ENCODE assay signal across 20 cellular contexts in the genomic region with DNA sequence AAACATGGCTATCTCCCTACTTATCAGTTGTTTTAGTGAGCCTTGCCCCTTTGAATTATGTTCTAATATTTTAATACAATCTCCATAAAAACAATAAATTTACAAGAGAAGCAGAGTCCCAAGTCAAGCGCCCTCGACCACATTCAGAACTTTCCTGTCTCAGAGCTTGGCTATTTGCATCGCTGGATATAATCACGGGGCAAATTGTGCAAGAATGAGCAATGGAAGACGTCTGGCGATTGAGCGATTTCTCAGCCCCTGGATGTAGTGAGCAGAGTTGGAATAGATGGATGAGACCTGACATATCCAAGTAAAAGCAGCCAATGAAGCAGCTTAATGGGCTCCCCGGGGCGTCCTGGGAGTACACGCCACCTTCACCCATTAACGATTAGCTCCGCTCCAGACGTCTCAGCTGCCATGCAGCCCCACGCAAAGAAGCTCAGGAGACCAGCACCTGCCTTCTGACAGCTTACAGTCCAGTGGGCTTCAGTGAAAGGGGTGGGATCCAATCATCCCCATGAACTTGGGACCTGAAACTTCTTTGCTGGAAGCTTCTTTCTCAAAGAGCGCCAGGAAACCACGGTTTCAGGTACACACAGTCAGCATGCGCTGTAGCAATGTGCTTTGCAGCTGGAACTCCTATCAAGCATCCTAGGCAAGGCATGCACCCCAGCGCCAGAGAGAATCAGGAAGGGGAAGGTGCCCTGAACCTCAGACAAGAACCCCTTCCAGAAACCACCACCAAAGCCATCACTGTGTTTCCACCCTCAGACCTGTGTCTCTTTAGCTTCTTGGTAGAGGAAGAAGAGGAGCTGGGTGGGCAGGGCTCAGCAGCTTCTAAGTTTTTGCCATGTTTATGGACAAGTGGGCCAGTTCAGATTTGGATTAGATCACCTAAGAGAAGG.
"Had no signal": no experiment of that assay in that cellular context is flagged by ENCODE, and none has a peak within 500 bp of the region (broad histone marks: within the 10 kb centered on the region; RNA-seq: fewer than 3 reads in every experiment).

No MANE protein-coding gene starts in this region.

- ATAC-seq: activated CD8-positive, alpha-beta T cell treated with anti-CD3 and anti-CD28 coated beads for 36 hours; activated T-cell treated with anti-CD3 and anti-CD28 coated beads, Interleukin-2, amount 50 U/mL, for 4 hours; naive thymus-derived CD4-positive, alpha-beta T cell; sciatic nerve; upper lobe of right lung had no signal

- H3K4me1 ChIP-seq: colonic mucosa, left ventricle myocardium inferior, pancreas, stomach, testis, upper lobe of right lung had no signal

- H3K36me3 ChIP-seq: colonic mucosa, left ventricle myocardium inferior, neural progenitor cell, pancreas, stomach, upper lobe of right lung had no signal

- FAIRE-seq: pancreas had no signal

- H3K27ac ChIP-seq: colonic mucosa, left ventricle myocardium inferior, neural progenitor cell, pancreas, stomach, testis, upper lobe of right lung had no signal

- DNase-seq: activated CD4-positive, alpha-beta T cell treated with anti-CD3 and anti-CD28 coated beads, Interleukin-2, amount 10 ng/mL, durations not matched to agents 24 days and 14 days; activated CD8-positive, alpha-beta T cell treated with anti-CD3 and anti-CD28 coated beads for 36 hours; activated naive CD4-positive, alpha-beta T cell treated with anti-CD3 and anti-CD28 coated beads for 36 hours; activated T-cell treated with anti-CD3 and anti-CD28 coated beads, Interleukin-2, amount 50 U/mL, for 4 hours; colonic mucosa; foreskin fibroblast; left ventricle myocardium inferior; mesenchymal stem cell; naive thymus-derived CD4-positive, alpha-beta T cell; stimulated activated CD4-positive, alpha-beta T cell treated with anti-CD3 and anti-CD28 coated beads, Interleukin-4, amount 100 ng/mL, for 1 hour; stomach; T-helper 1 cell; T-helper 9 cell; testis; upper lobe of right lung had no signal

- H3K4me3 ChIP-seq: colonic mucosa, left ventricle myocardium inferior, mucosa of descending colon, neural progenitor cell, pancreas, smooth muscle cell, stomach, testis, upper lobe of right lung had no signal

- H3K27me3 ChIP-seq: colonic mucosa, pancreas, stomach, testis, upper lobe of right lung had no signal

- H3K9me3 ChIP-seq: colonic mucosa, left ventricle myocardium inferior, mucosa of descending colon, pancreas, stomach, testis, upper lobe of right lung had no signal
